In the genomic region with DNA sequence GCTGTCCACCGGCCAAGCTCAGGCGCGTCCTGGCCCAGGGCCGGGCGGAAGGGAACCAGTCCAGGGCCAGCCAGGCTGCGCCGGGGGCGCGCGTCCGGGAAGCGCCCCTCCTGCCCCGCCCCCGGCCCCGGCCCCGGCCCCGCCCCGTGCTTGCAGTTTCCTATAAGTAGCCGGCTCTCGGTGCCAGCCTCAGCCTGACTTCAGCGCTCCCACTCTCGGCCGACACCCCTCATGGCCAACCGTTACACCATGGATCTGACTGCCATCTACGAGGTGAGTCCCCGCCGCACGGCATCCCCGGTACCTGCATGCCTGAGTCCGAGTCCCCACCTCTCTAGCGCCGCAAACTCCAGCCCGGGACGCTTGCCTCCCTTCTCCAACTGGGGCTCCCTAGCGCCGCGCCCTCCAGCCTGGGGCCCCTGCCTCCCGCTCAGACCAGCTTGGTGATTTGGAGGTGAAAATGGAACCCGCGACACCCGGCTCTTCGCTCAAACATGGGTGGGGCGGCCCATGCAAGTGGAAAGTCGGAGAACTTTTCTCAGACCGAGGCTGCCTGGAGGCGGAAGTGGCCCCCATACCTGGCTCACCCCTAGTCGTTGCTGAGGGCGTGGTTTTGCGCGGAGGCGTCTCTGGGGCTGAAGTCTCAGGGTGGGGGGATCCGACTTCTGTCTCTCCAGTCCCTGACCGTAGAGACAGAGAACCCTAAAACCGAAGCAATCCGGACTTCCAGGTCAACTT, we compare ENCODE assay signal across 8 cellular contexts. TPM values are rescaled to one million over a fixed set of nuclear protein-coding genes. Genes with fewer than 3 reads are reported as not detected.
DNase-seq lines count a peak whose midpoint lies in the region; ATAC-seq and TF ChIP-seq lines count a peak whose summit lies in the region.

A gene with protein sequence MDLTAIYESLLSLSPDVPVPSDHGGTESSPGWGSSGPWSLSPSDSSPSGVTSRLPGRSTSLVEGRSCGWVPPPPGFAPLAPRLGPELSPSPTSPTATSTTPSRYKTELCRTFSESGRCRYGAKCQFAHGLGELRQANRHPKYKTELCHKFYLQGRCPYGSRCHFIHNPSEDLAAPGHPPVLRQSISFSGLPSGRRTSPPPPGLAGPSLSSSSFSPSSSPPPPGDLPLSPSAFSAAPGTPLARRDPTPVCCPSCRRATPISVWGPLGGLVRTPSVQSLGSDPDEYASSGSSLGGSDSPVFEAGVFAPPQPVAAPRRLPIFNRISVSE (plus strand): TSS at position 192 of the 738 bp plus-strand sequence. CDS start 58 bp downstream, at position 250.

- peak within 1 kb of the TSS; percentile 30; the same call in 1 of the 2 replicates for H3K27ac ChIP-seq in HUES6 (ENCODE audit: low read depth, low read length)
- peak within 1 kb of the TSS; percentile 98 to 100 (median 99) for H3K27ac ChIP-seq in stomach

- H3K9ac ChIP-seq in HUES6 (ENCODE audit: low read length): peak within 1 kb of the TSS; percentile 88

- peaks cover 33% of the 10 kb centered on the region for H3K27me3 Mint-ChIP-seq in neural crest cell (ENCODE audit: low read depth)

- no peaks in the 10 kb centered on the region for H3K9me3 Mint-ChIP-seq in neural crest cell

- peak within 1 kb of the TSS; percentile 93 for H3K4me3 Mint-ChIP-seq in neural crest cell

- H3K4me3 ChIP-seq in GM06990 (replicated peaks; ENCODE audit: low read depth, low read length): peak within 1 kb of the TSS; percentile 91
- peak within 1 kb of the TSS; percentile 93 for H3K4me3 ChIP-seq in HUES6 (ENCODE audit: low read depth, low read length)
- H3K4me3 ChIP-seq in fibroblast of the aortic adventitia (ENCODE audit: low read depth, low read length): peak within 1 kb of the TSS; percentile 94
- H3K4me3 ChIP-seq in stomach: peak within 1 kb of the TSS; percentile 91 to 95 (median 93)

- peaks cover 45% of the 10 kb centered on the region for H3K4me1 Mint-ChIP-seq in neural crest cell

- H3K36me3 Mint-ChIP-seq in neural crest cell (ENCODE audit: low read depth): no peaks in the 10 kb centered on the region

- H3K4me1 ChIP-seq in HUES6 (ENCODE audit: control insufficient read depth, insufficient read depth, low read length): peaks cover 55% of the 10 kb centered on the region
- peaks cover 44 to 68% (median 58%) of the 10 kb centered on the region in 4 donors for H3K4me1 ChIP-seq in stomach

- H3K36me3 ChIP-seq in GM06990 (ENCODE audit: control insufficient read depth, insufficient read depth, low read length) (peaks cover 12% of the 10 kb centered on the region), HUES6 (ENCODE audit: control insufficient read depth, insufficient read depth, low read length) (no peaks in the 10 kb centered on the region), stomach (peaks cover 15 to 23% (median 20%) of the 10 kb centered on the region in 4 donors)

- H3K27me3 ChIP-seq in GM06990 (replicated peaks; ENCODE audit: control insufficient read depth, insufficient read depth, low read length): no peaks in the 10 kb centered on the region
- no peaks in the 10 kb centered on the region for H3K27me3 ChIP-seq in HUES6 (ENCODE audit: control insufficient read depth, insufficient read depth, low read length)
- H3K27me3 ChIP-seq in stomach: no peaks in the 10 kb centered on the region

- 0 to 2% (median 1%) methylated on average over 31 to 55 of the region's 55 CpGs for WGBS in stomach, 5 donors

- H3K27ac Mint-ChIP-seq in neural crest cell (ENCODE audit: unreplicated experiment): no peak within 1 kb of the TSS

- TF ChIP-seq POLR2A in Raji (IDR thresholded peaks at IDR 0.05; ENCODE audit: insufficient read depth, low read depth, low read length): peak; percentile 100
- peak in 3 of 4 donors; percentile 94 to 100 (median 99) for TF ChIP-seq POLR2A in stomach (IDR thresholded peaks at IDR 0.05)

- DNase-seq in GM06990 (ENCODE audit: extremely low read depth, insufficient read length): peak; percentile 85
- DNase-seq in activated effector memory CD4-positive, alpha-beta T cell treated with Interleukin-2 at 50 U/mL for 16 hours: peak; percentile 81
- peak; percentile 91 for DNase-seq in fibroblast of the aortic adventitia (ENCODE audit: low read depth)
- peak; percentile 65 for DNase-seq in neural crest cell (ENCODE audit: low read depth, low spot score)
- DNase-seq in stomach: peak; percentile 95

- ATAC-seq in HG03521 (IDR thresholded peaks at IDR 0.05; ENCODE audit: unreplicated experiment): no peak

- intact Hi-C loops in stomach (cut with DNase I; ENCODE audit: low total_unique reads): no loop called here

- H3K9me3 ChIP-seq in HUES6 (ENCODE audit: control insufficient read depth, insufficient read depth, low read depth, low read length) (no peaks in the 10 kb centered on the region), stomach (no peaks in the 10 kb centered on the region)

- TF ChIP-seq EP300 in stomach (IDR thresholded peaks at IDR 0.05): no peak

- TF ChIP-seq CTCF in GM06990 (IDR thresholded peaks at IDR 0.05; ENCODE audit: insufficient read depth, low read length, poor library complexity, severe bottlenecking) (no peak), fibroblast of the aortic adventitia (IDR thresholded peaks at IDR 0.05; ENCODE audit: insufficient read depth, low read length) (peak; percentile 3), neural crest cell (conservative IDR thresholded peaks at IDR 0.05) (no peak), stomach (IDR thresholded peaks at IDR 0.05) (peak in 1 of 7 experiments; percentile 22)

RNA-seq across cellular contexts. Expression of the gene that starts here (rescaled TPM):
- 10.8 and 18.3 TPM in 2 replicates for total RNA-seq in fibroblast of the aortic adventitia (ENCODE audit: low replicate concordance)
- 4.0 TPM in 2 replicates for total RNA-seq in neural crest cell
- total RNA-seq in stomach: 1,000 to 10,000 TPM in 1 of 5 donors, 100 to 1,000 TPM in 3, 10 to 100 TPM in 1; 26.1 to 1,667 (median 340) TPM
- 100 to 1,000 TPM; 127 to 150 (median 136) TPM for polyA plus RNA-seq in stomach
